ENCODE assay signal across 1 cellular context in genomic region chr1:208219659-208220282, GRCh38.
TF ChIP-seq lines count a peak whose summit lies in the region.

No MANE protein-coding gene starts in this region.

TF ChIP-seq in liver, 16 proteins besides CTCF, POLR2A, EP300 and RAD21 (continued from another document):
- TF ChIP-seq ZBTB33 (IDR thresholded peaks at IDR 0.05) (no peak), GABPA (IDR thresholded peaks at IDR 0.05 in 1 of 2, conservative IDR thresholded peaks at IDR 0.05 in 1 of 2) (no peak), NR2F2 (IDR thresholded peaks at IDR 0.05) (no peak), RXRA (IDR thresholded peaks at IDR 0.05) (peak in 1 of 2 donors; percentile 25), MAX (IDR thresholded peaks at IDR 0.05) (peak; percentile 33), FOXA2 (IDR thresholded peaks at IDR 0.05) (no peak), HNF4G (IDR thresholded peaks at IDR 0.05) (no peak), TAF1 (conservative IDR thresholded peaks at IDR 0.05) (no peak), REST (IDR thresholded peaks at IDR 0.05) (no peak), FOXA1 (IDR thresholded peaks at IDR 0.05) (no peak), YY1 (IDR thresholded peaks at IDR 0.05) (no peak), EGR1 (IDR thresholded peaks at IDR 0.05; ENCODE audit: low read depth in 2 of 2) (no peak), SP1 (IDR thresholded peaks at IDR 0.05) (peak; percentile 11), JUND (IDR thresholded peaks at IDR 0.05) (peak in 1 of 2 donors; percentile 26)
